Comparison of ENCODE assay signal across 8 cellular contexts in genomic region chr11:131910491-131911387, GRCh38.
DNase-seq lines count a peak whose midpoint lies in the region; ATAC-seq and TF ChIP-seq lines count a peak whose summit lies in the region.

No MANE protein-coding gene starts in this region.

- peaks cover 0 to 45% (median 0%) of the 10 kb centered on the region in 4 donors for H3K27me3 ChIP-seq in esophagus squamous epithelium
- peaks cover 40% of the 10 kb centered on the region for H3K27me3 ChIP-seq in neuron (ENCODE audit: insufficient read depth, low read length)

- intact Hi-C loops in esophagus squamous epithelium (cut with DNase I), result no loop called here

- peak; percentile 52 for DNase-seq in ELF-1 (ENCODE audit: low read depth, low spot score)
- DNase-seq in NCI-H2227 (lab: John Stamatoyannopoulos, UW; ENCODE audit: unreplicated experiment), result peak; percentile 57
- no peak for DNase-seq in esophagus squamous epithelium (lab: John Stamatoyannopoulos, UW)
- no peak for DNase-seq in cortex of kidney (lab: John Stamatoyannopoulos, UW)
- no peak for DNase-seq in GM10266 (ENCODE audit: extremely low spot score)
- DNase-seq in activated CD4-positive, alpha-beta T cell treated with anti-CD3 and anti-CD28 coated beads, Interleukin-2, amount 50 U/mL, for 4 hours, result no peak

- H3K36me3 ChIP-seq in esophagus squamous epithelium (no peaks in the 10 kb centered on the region), neuron (ENCODE audit: insufficient read depth, low read length) (no peaks in the 10 kb centered on the region)

- no peak for TF ChIP-seq CTCF in esophagus squamous epithelium (IDR thresholded peaks at IDR 0.05)
- no peak for TF ChIP-seq CTCF in GM10266 (IDR thresholded peaks at IDR 0.05; ENCODE audit: control insufficient read depth, insufficient read depth, low read depth, missing control alignments)

- WGBS in esophagus squamous epithelium, 2 donors, result no CpG with 5 or more reads among the region's 110 CpGs

- peak in 1 of 4 donors; percentile 9 for TF ChIP-seq POLR2A in esophagus squamous epithelium (IDR thresholded peaks at IDR 0.05)

- peak overlapping the region; percentile 56 for H2AFZ ChIP-seq in neuron (ENCODE audit: low read depth, low read length)

- H3K4me1 ChIP-seq in esophagus squamous epithelium, result peaks cover 0 to 13% (median 0%) of the 10 kb centered on the region in 3 donors
- H3K4me1 ChIP-seq in neuron (ENCODE audit: insufficient read depth, low read length), result peaks cover 7% of the 10 kb centered on the region

- no peak for ATAC-seq in GM18870 (IDR thresholded peaks at IDR 0.05; ENCODE audit: unreplicated experiment)

- peak overlapping the region in 3 of 4 donors; percentile 23 to 69 (median 65) for H3K27ac ChIP-seq in esophagus squamous epithelium

- H3K4me3 ChIP-seq in esophagus squamous epithelium, result peak overlapping the region; percentile 9 to 63 (median 44)
- H3K4me3 ChIP-seq in neuron (ENCODE audit: low read length), result peak overlapping the region; percentile 36

- no peaks in the 10 kb centered on the region for H3K9me3 ChIP-seq in esophagus squamous epithelium
- no peaks in the 10 kb centered on the region for H3K9me3 ChIP-seq in neuron (ENCODE audit: low read length)

Comparison
In these comparisons a context has a peak if more than half of its experiments do, and no peak if none do; other contexts are left out.
1. DNase-seq: peak in ELF-1 (single experiment) and NCI-H2227 (single experiment); none in esophagus squamous epithelium (single experiment), cortex of kidney (single experiment), GM10266 (single experiment) and activated CD4-positive, alpha-beta T cell treated with anti-CD3 and anti-CD28 coated beads, Interleukin-2, amount 50 U/mL, for 4 hours (0 of 2).